ENCODE assay signal across 8 cellular contexts in the genomic region with DNA sequence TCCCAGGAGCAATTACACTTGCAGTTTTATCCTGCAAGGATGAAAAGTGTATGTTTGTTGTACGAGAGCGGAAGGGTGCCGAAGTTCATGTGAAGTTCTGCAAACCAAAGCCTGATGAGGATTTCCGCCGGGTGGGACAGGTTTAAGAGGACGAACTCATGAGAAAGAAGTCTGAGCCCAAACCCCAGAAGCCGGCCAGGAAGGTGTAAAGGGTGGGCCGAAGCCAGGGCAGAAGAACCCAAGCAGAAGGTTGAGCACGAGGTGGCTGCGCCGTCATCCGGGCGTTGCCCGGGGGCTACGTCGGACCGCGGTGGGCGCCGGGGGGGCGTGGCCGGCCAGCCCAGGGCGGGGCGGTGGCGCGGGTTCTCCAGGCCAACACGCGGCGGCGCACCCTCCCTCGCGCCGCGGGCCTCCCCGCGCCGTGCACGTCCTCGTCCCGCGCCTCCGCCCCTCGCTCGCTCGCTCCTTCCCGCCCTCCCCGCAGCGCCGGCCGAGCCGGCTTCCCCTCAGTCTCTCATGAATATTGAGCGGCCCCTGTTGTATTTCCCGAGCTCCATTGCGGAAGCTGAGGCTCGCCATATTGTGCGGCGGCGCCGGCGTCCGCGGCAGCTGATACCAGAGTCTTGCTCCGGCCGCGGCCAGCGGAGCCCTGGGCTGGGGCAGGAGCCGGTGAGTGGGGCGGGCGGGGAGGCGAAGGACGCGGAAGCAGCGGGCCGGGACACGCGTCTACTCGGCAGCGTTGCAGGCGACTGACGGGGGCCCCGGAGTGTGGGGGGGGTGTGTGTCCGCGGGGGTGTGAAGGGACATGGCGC. TPM values are rescaled to one million over a fixed set of nuclear protein-coding genes. Genes with fewer than 3 reads are reported as not detected.
DNase-seq lines count a peak whose midpoint lies in the region; ATAC-seq and TF ChIP-seq lines count a peak whose summit lies in the region.

A gene (plus strand): TSS at position 578 of the 812 bp plus-strand sequence. CDS start 41,996 bp downstream, outside the sequence.

- H3K4me3 ChIP-seq in GM12864 (ENCODE audit: low read depth, low read length) (peak within 1 kb of the TSS; percentile 88), right cardiac atrium (ENCODE audit: low read length) (peak within 1 kb of the TSS; percentile 92), uterus (peak within 1 kb of the TSS; percentile 52 to 86)

- peak; percentile 49 for DNase-seq in GM12864 (ENCODE audit: low read depth)
- DNase-seq in NCI-H1092 treated with DMSO at 0.1 percent for 48 hours (lab: John Stamatoyannopoulos, UW): peak; percentile 81
- peak; percentile 63 to 90 (median 75) for DNase-seq in T-helper 2 cell
- DNase-seq in right cardiac atrium: peak; percentile 84 to 94 (median 93)
- peak; percentile 82 for DNase-seq in putamen (ENCODE audit: low spot score)
- DNase-seq in uterus: peak; percentile 73 to 79

- H3K9me3 ChIP-seq in right cardiac atrium (ENCODE audit: control insufficient read depth, low read length) (no peaks in the 10 kb centered on the region), uterus (no peaks in the 10 kb centered on the region)

- TF ChIP-seq CTCF in GM12864 (IDR thresholded peaks at IDR 0.05; ENCODE audit: low read depth, low read length, missing control alignments): no peak
- TF ChIP-seq CTCF in uterus (IDR thresholded peaks at IDR 0.05): peak in 1 of 4 experiments; percentile 17

- 2% methylated on average over 84 of the region's 84 CpGs for WGBS in right cardiac atrium

- H3K4me1 ChIP-seq in right cardiac atrium (ENCODE audit: control insufficient read depth, insufficient read depth, low read length): no peaks in the 10 kb centered on the region
- peaks cover 0 to 9% of the 10 kb centered on the region in 2 donors for H3K4me1 ChIP-seq in uterus

- ATAC-seq in HG02623 (IDR thresholded peaks at IDR 0.05; ENCODE audit: unreplicated experiment) (peak; percentile 84), right cardiac atrium (peak; percentile 97)

- H3K27me3 ChIP-seq in right cardiac atrium (ENCODE audit: control insufficient read depth, insufficient read depth) (no peaks in the 10 kb centered on the region), uterus (no peaks in the 10 kb centered on the region)

- intact Hi-C loops in right cardiac atrium (cut with DNase I) (no loop called here), uterus (cut with DNase I; ENCODE audit: low total_unique reads) (no loop called here)

- H3K36me3 ChIP-seq in uterus: no peaks in the 10 kb centered on the region

- peak; percentile 22 to 48 for TF ChIP-seq POLR2A in uterus (IDR thresholded peaks at IDR 0.05)

- H3K27ac ChIP-seq in angular gyrus (ENCODE audit: low read depth, low read length): peak within 1 kb of the TSS; percentile 73
- peak within 1 kb of the TSS; percentile 54 for H3K27ac ChIP-seq in right cardiac atrium (ENCODE audit: low read length)
- peak within 1 kb of the TSS; percentile 77 to 93 for H3K27ac ChIP-seq in uterus

RNA-seq across cellular contexts. Expression of the gene that starts here (rescaled TPM):
- total RNA-seq in right cardiac atrium: 10 to 100 TPM; 12.6 to 16.6 (median 14.0) TPM
- 3.9 TPM for polyA plus RNA-seq in right cardiac atrium
- total RNA-seq in uterus: 10 to 100 TPM; 20.9 to 52.8 (median 33.0) TPM

Comparison
In these comparisons a context has a peak if more than half of its experiments do, and no peak if none do; other contexts are left out.
1. Peak in every context shown above with its lines: DNase-seq, ATAC-seq, H3K4me3 ChIP-seq and H3K27ac ChIP-seq.